ENCODE assay signal across 23 cellular contexts in genomic region chr3:125645613-125646012, GRCh38.
"Had no signal": no experiment of that assay in that cellular context is flagged by ENCODE, and none has a peak within 500 bp of the region (broad histone marks: within the 10 kb centered on the region; RNA-seq: fewer than 3 reads in every experiment).

No MANE protein-coding gene starts in this region.

- H3K9me3 ChIP-seq: heart right ventricle had no signal

- H3K27me3 ChIP-seq: heart right ventricle, neural progenitor cell had no signal

- H3K36me3 ChIP-seq: heart right ventricle, neural progenitor cell, WERI-Rb-1 had no signal

- DNase-seq: activated CD4-positive, alpha-beta T cell treated with anti-CD3 and anti-CD28 coated beads for 48 hours; activated CD4-positive, alpha-beta T cell treated with anti-CD3 and anti-CD28 coated beads, Interleukin-2, amount 50 U/mL, for 48 hours; activated CD8-positive, alpha-beta memory T cell treated with anti-CD3 and anti-CD28 coated beads, Interleukin-2, amount 50 U/mL, for 48 hours; activated gamma-delta T cell treated with Interleukin-2 at 50 U/mL for 16 hours; activated naive CD8-positive, alpha-beta T cell treated with anti-CD3 and anti-CD28 coated beads, Interleukin-2, amount 50 U/mL, for 24 hours; activated T-cell treated with anti-CD3 and anti-CD28 coated beads, Interleukin-2, amount 50 U/mL, for 4 hours; amygdala; central memory CD4-positive, alpha-beta T cell; endodermal cell; foreskin fibroblast; heart right ventricle; mesendoderm; natural killer cell; posterior cingulate gyrus; right cardiac atrium; stimulated activated CD4-positive, alpha-beta T cell treated with anti-CD3 and anti-CD28 coated beads, Interleukin-2, amount 100 ng/mL, for 48 hours; stimulated activated naive CD4-positive, alpha-beta T cell treated with Interleukin-2 at 50 U/mL for 16 hours; WERI-Rb-1 had no signal

- H3K4me3 ChIP-seq: heart right ventricle, lung, neural progenitor cell had no signal

- ATAC-seq: activated CD4-positive, CD25-positive, alpha-beta regulatory T cell treated with anti-CD3 and anti-CD28 coated beads, Interleukin-2, amount 50 U/mL, for 24 hours; activated naive CD8-positive, alpha-beta T cell treated with anti-CD3 and anti-CD28 coated beads, Interleukin-2, amount 50 U/mL, for 24 hours; activated T-cell treated with anti-CD3 and anti-CD28 coated beads, Interleukin-2, amount 50 U/mL, for 4 hours; activated T-helper 17 cell treated with anti-CD3 and anti-CD28 coated beads, Interleukin-2, amount 50 U/mL, for 72 hours; esophagus mucosa; heart right ventricle; natural killer cell; right cardiac atrium had no signal

- H3K27ac ChIP-seq: neural progenitor cell, WERI-Rb-1 had no signal
